ENCODE assay signal across 23 cellular contexts in the genomic region with DNA sequence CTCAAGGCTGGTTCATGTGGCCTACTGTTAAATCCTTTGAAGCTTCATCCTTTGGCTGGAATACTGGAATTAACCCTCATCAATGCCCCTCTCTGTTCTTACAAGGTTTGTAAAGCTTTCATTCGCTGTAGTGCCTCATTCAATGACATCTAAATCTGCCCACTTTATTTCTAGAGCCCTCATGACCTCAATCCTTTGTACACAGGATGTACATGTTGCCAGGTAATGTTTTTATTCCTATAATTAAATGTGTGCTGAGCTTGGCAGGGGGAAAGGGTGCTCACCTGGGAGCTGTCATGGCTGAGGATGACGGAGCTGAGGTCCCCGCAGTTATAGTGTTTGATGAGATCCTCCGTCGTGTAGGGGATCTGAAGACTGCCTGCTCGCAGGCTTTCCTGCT. TPM values are rescaled to one million over a fixed set of nuclear protein-coding genes. Genes with fewer than 3 reads are reported as not detected.
DNase-seq lines count a peak whose midpoint lies in the region; ATAC-seq lines count a peak whose summit lies in the region.
"Had no signal": no experiment of that assay in that cellular context is flagged by ENCODE, and none has a peak within 500 bp of the region (broad histone marks: within the 10 kb centered on the region; RNA-seq: fewer than 3 reads in every experiment).

No MANE protein-coding gene starts in this region.

- H3K9me3 ChIP-seq in CD4-positive, CD25-positive, alpha-beta regulatory T cell (ENCODE audit: control insufficient read depth in 2 of 2, low read length in 2 of 2), result no peaks in the 10 kb centered on the region
- H3K9me3 ChIP-seq in T-helper 17 cell (ENCODE audit: control insufficient read depth, low read length, poor library complexity, severe bottlenecking), result no peaks in the 10 kb centered on the region
- H3K9me3 ChIP-seq: adrenal gland, testis had no signal

- no peak overlapping the region for H3K4me3 Mint-ChIP-seq in activated CD4-positive, alpha-beta T cell treated with anti-CD3 and anti-CD28 coated beads, Interleukin-2, amount 10 ng/mL, durations not matched to agents 7 days and 5 days
- peak overlapping the region; percentile 35 to 87 (median 80) for H3K4me3 Mint-ChIP-seq in CD4-positive, CD25-positive, alpha-beta regulatory T cell
- peak overlapping the region; percentile 92 for H3K4me3 Mint-ChIP-seq in T-helper 17 cell
- H3K4me3 Mint-ChIP-seq: brain had no signal

- peaks cover 77% of the 10 kb centered on the region for H3K4me1 Mint-ChIP-seq in activated CD4-positive, alpha-beta T cell treated with anti-CD3 and anti-CD28 coated beads, Interleukin-2, amount 10 ng/mL, durations not matched to agents 7 days and 5 days
- peaks cover 32 to 94% (median 84%) of the 10 kb centered on the region in 4 donors for H3K4me1 Mint-ChIP-seq in CD4-positive, CD25-positive, alpha-beta regulatory T cell
- peaks cover 66% of the 10 kb centered on the region for H3K4me1 Mint-ChIP-seq in T-helper 17 cell
- H3K4me1 Mint-ChIP-seq: brain had no signal

- POLR2A ChIA-PET in activated CD4-positive, alpha-beta T cell treated with anti-CD3 and anti-CD28 coated beads, Interleukin-2, amount 10 ng/mL, durations not matched to agents 7 days and 5 days (lab: Charles Lee), result no interaction called here

- peak overlapping the region; percentile 66 for H3K4me3 ChIP-seq in CD4-positive, CD25-positive, alpha-beta regulatory T cell (ENCODE audit: low read depth, low read length)
- H3K4me3 ChIP-seq: adrenal gland, HAP-1, testis, uterus had no signal

- peaks cover 14% of the 10 kb centered on the region for H3K9me3 Mint-ChIP-seq in activated CD4-positive, alpha-beta T cell treated with anti-CD3 and anti-CD28 coated beads, Interleukin-2, amount 10 ng/mL, durations not matched to agents 7 days and 5 days
- H3K9me3 Mint-ChIP-seq in CD4-positive, CD25-positive, alpha-beta regulatory T cell, result peaks cover 0 to 6% (median 1%) of the 10 kb centered on the region in 7 donors

- ATAC-seq in CD4-positive, CD25-positive, alpha-beta regulatory T cell (ENCODE audit: low read depth in 2 of 2), result peak; percentile 14
- ATAC-seq in T-helper 17 cell (no peak), HG02798 (IDR thresholded peaks at IDR 0.05; ENCODE audit: poor library complexity, unreplicated experiment) (no peak)
- ATAC-seq: esophagus mucosa, Panc1 had no signal

- CTCF ChIA-PET in activated CD4-positive, alpha-beta T cell treated with anti-CD3 and anti-CD28 coated beads, Interleukin-2, amount 10 ng/mL, durations not matched to agents 7 days and 5 days (lab: Charles Lee), result interaction anchor here (0.6 to 1.5 kb wide), 4 partner anchors 14 to 454 kb away, joined by 3 to 7 read pairs (median 6); no protein-coding TSS in a partner anchor

- H3K27me3 Mint-ChIP-seq in activated CD4-positive, alpha-beta T cell treated with anti-CD3 and anti-CD28 coated beads, Interleukin-2, amount 10 ng/mL, durations not matched to agents 7 days and 5 days, result no peaks in the 10 kb centered on the region
- H3K27me3 Mint-ChIP-seq in CD4-positive, CD25-positive, alpha-beta regulatory T cell, result no peaks in the 10 kb centered on the region
- no peaks in the 10 kb centered on the region for H3K27me3 Mint-ChIP-seq in T-helper 17 cell

- peak overlapping the region; percentile 81 for H3K27ac ChIP-seq in CD4-positive, CD25-positive, alpha-beta regulatory T cell (ENCODE audit: insufficient read depth, low read length, poor library complexity, severe bottlenecking)
- H3K27ac ChIP-seq: adrenal gland, testis, uterus had no signal

- H3K4me1 ChIP-seq in CD4-positive, CD25-positive, alpha-beta regulatory T cell (ENCODE audit: control insufficient read depth, insufficient read depth, low read length, poor library complexity, severe bottlenecking), result peaks cover 93% of the 10 kb centered on the region
- H3K4me1 ChIP-seq: adrenal gland, HAP-1, testis, uterus had no signal

- H3K27me3 ChIP-seq in CD4-positive, CD25-positive, alpha-beta regulatory T cell (ENCODE audit: control insufficient read depth, insufficient read depth, low read length), result no peaks in the 10 kb centered on the region
- H3K27me3 ChIP-seq: adrenal gland, testis, uterus had no signal

- no peak for DNase-seq in activated CD4-positive, alpha-beta T cell treated with anti-CD3 and anti-CD28 coated beads, Interleukin-2, amount 10 ng/mL, durations not matched to agents 7 days and 5 days
- DNase-seq in activated CD4-positive, alpha-beta T cell treated with anti-CD3 and anti-CD28 coated beads for 48 hours, result no peak
- peak in 1 of 3 donors; percentile 43 for DNase-seq in CD4-positive, CD25-positive, alpha-beta regulatory T cell
- DNase-seq in T-helper 17 cell (no peak), SW480 (ENCODE audit: low spot score) (no peak), OCI-M1 (lab: John Stamatoyannopoulos, UW) (no peak)
- peak; percentile 45 for DNase-seq in central memory CD4-positive, alpha-beta T cell
- DNase-seq: adrenal gland, foreskin melanocyte, Karpas-422, mesenchymal stem cell, NCI-H1436 treated with DMSO at 0.1 percent for 48 hours, NCI-H2107, NCI-H446 treated with DMSO at 0.1 percent for 48 hours, occipital lobe, SIG-M5, testis, uterus had no signal

- peaks cover 7% of the 10 kb centered on the region for H3K36me3 ChIP-seq in CD4-positive, CD25-positive, alpha-beta regulatory T cell (ENCODE audit: control insufficient read depth, insufficient read depth, low read length)
- H3K36me3 ChIP-seq: adrenal gland, HAP-1, uterus had no signal

- peaks cover 74% of the 10 kb centered on the region for H3K36me3 Mint-ChIP-seq in activated CD4-positive, alpha-beta T cell treated with anti-CD3 and anti-CD28 coated beads, Interleukin-2, amount 10 ng/mL, durations not matched to agents 7 days and 5 days (ENCODE audit: low read depth)
- H3K36me3 Mint-ChIP-seq in CD4-positive, CD25-positive, alpha-beta regulatory T cell, result peaks cover 46% of the 10 kb centered on the region
- H3K36me3 Mint-ChIP-seq in T-helper 17 cell (ENCODE audit: low read depth), result peaks cover 18% of the 10 kb centered on the region
- H3K36me3 Mint-ChIP-seq: brain had no signal

- H3K27ac Mint-ChIP-seq in activated CD4-positive, alpha-beta T cell treated with anti-CD3 and anti-CD28 coated beads, Interleukin-2, amount 10 ng/mL, durations not matched to agents 7 days and 5 days, result peak overlapping the region; percentile 90
- H3K27ac Mint-ChIP-seq in CD4-positive, CD25-positive, alpha-beta regulatory T cell, result peak overlapping the region; percentile 94 to 100 (median 95)
- H3K27ac Mint-ChIP-seq in T-helper 17 cell, result peak overlapping the region; percentile 100
- H3K27ac Mint-ChIP-seq: brain had no signal

RNA-seq across cellular contexts. Expression of a gene that starts 39.3 kb away (rescaled TPM):
- 10 to 100 TPM; 70.2 to 74.6 TPM for total RNA-seq in activated CD4-positive, alpha-beta T cell treated with anti-CD3 and anti-CD28 coated beads, Interleukin-2, amount 10 ng/mL, durations not matched to agents 7 days and 5 days
- total RNA-seq in CD4-positive, CD25-positive, alpha-beta regulatory T cell, result 48.8 TPM
- 10 to 100 TPM; 32.9 to 41.2 (median 38.7) TPM for polyA plus RNA-seq in CD4-positive, CD25-positive, alpha-beta regulatory T cell
- 10 to 100 TPM; 60.5 to 93.7 TPM for total RNA-seq in T-helper 17 cell

Comparison
In these comparisons a context has a peak if more than half of its experiments do, and no peak if none do; other contexts are left out.
1. ATAC-seq: peak in CD4-positive, CD25-positive, alpha-beta regulatory T cell (2 of 2); none in T-helper 17 cell (single experiment) and HG02798 (single experiment).
2. Peak in every context shown above with its lines, with median percentiles within 50 percentile points of each other: H3K27ac Mint-ChIP-seq.